In genomic region chr6:167835260-167835659, GRCh38 we compare ENCODE assay signal across 1 cellular context.
TF ChIP-seq lines count a peak whose summit lies in the region.

No MANE protein-coding gene starts in this region.

TF ChIP-seq in K562, 482 proteins besides CTCF, POLR2A, EP300 and RAD21:
- TF ChIP-seq HEY1 (CRISPR knock-in tag; IDR thresholded peaks at IDR 0.05; ENCODE audit: borderline replicate concordance) (no peak), PKNOX1 (IDR thresholded peaks at IDR 0.05) (peak; percentile 41; the same call in 1 of the 2 replicates), SMARCB1 (IDR thresholded peaks at IDR 0.05; ENCODE audit: insufficient read length, low read depth) (peak; percentile 66), MEIS2 (IDR thresholded peaks at IDR 0.05; ENCODE audit: partially characterized antibody) (peak; percentile 43), PBX2 (CRISPR knock-in tag; IDR thresholded peaks at IDR 0.05; ENCODE audit: low read depth) (no peak), PBX2 (tag; conservative IDR thresholded peaks at IDR 0.05; ENCODE audit: low read depth) (0 out of 2 replicates have a peak, but pooled peaks have one; percentile 24)
TF ChIP-seq in K562: peak in this region for 4.
